In genomic region chr17:48026503-48027321, GRCh38 we compare ENCODE assay signal across 9 cellular contexts. TPM values are rescaled to one million over a fixed set of nuclear protein-coding genes. Genes with fewer than 3 reads are reported as not detected.
DNase-seq lines count a peak whose midpoint lies in the region; ATAC-seq, FAIRE-seq and TF ChIP-seq lines count a peak whose summit lies in the region.
"Had no signal": no experiment of that assay in that cellular context is flagged by ENCODE, and none has a peak within 500 bp of the region (broad histone marks: within the 10 kb centered on the region; RNA-seq: fewer than 3 reads in every experiment).

No MANE protein-coding gene starts in this region.

- H3K9me3 ChIP-seq in SK-N-SH (no peaks in the 10 kb centered on the region), pancreas (no peaks in the 10 kb centered on the region), upper lobe of right lung (no peaks in the 10 kb centered on the region)

- no peak for TF ChIP-seq EP300 in SK-N-SH (IDR thresholded peaks at IDR 0.05; ENCODE audit: borderline replicate concordance in 1 of 2, low read depth in 1 of 2, low read length in 1 of 2)

- CTCF ChIA-PET in SK-N-SH (lab: Yijun Ruan, JAX): interaction anchor here (0.6 to 31.3 kb wide), 47 partner anchors 8 to 852 kb away, joined by 3 to 1200 read pairs (median 5); partner anchors contain the start of genes CBX1, COPZ2, NFE2L1 and SCRN2

- peaks cover 43% of the 10 kb centered on the region for H3F3A ChIP-seq in SK-N-SH (replicated peaks; ENCODE audit: insufficient read depth)

- H3K27ac Mint-ChIP-seq in glutamatergic neuron (ENCODE audit: unreplicated experiment): no peak overlapping the region
- H3K27ac Mint-ChIP-seq: stimulated activated naive CD8-positive, alpha-beta T cell treated with anti-CD3 and anti-CD28 coated beads, Interleukin-15, Interleukin-2, amounts not matched to agents 100 ng/mL and 50 ng/mL, for 24 hours had no signal

- WGBS in SK-N-SH (ENCODE audit: low lambda C conversion rate): 33% methylated on average over 14 of the region's 18 CpGs
- 20 to 22% methylated on average over 17 to 18 of the region's 18 CpGs for WGBS in pancreas, 2 donors

- peak; percentile 22 to 59 (median 48) for ATAC-seq in pancreas
- ATAC-seq in upper lobe of right lung: peak; percentile 60

- no peak for FAIRE-seq in pancreas (lab: Jason Lieb, UNC)

- no peaks in the 10 kb centered on the region for H3K79me2 ChIP-seq in SK-N-SH (ENCODE audit: insufficient read depth)

- peak overlapping the region; percentile 76; the same call in 1 of the 2 replicates for H3K27ac ChIP-seq in 22Rv1
- peak overlapping the region in 1 of 2 experiments; percentile 24; a peak in 2 of 4 replicates for H3K27ac ChIP-seq in SK-N-SH (ENCODE audit: low read depth in 2 of 2, low read length in 1 of 2)
- no peak overlapping the region for H3K27ac ChIP-seq in pancreas
- no peak overlapping the region for H3K27ac ChIP-seq in upper lobe of right lung

- peaks cover 14% of the 10 kb centered on the region for H3K27me3 Mint-ChIP-seq in glutamatergic neuron (ENCODE audit: unreplicated experiment)

- H3K9me2 ChIP-seq in SK-N-SH: no peaks in the 10 kb centered on the region

- peaks cover 25 to 33% of the 10 kb centered on the region in 2 experiments; a peak in 3 of 4 replicates for H3K4me1 ChIP-seq in SK-N-SH (ENCODE audit: control insufficient read depth in 1 of 2, insufficient read depth in 2 of 2, low read depth in 1 of 2, low read length in 1 of 2)
- peaks cover 24 to 30% (median 28%) of the 10 kb centered on the region in 3 donors for H3K4me1 ChIP-seq in pancreas
- peaks cover 36% of the 10 kb centered on the region for H3K4me1 ChIP-seq in upper lobe of right lung

- peak overlapping the region; percentile 34; the same call in 1 of the 2 replicates for H3K9ac ChIP-seq in SK-N-SH

- H3K4me3 ChIP-seq in SK-N-SH (ENCODE audit: low read depth in 2 of 2, low read length in 1 of 2): peak overlapping the region in 1 of 2 experiments; percentile 10; a peak in 1 of 4 replicates
- no peak overlapping the region for H3K4me3 ChIP-seq in pancreas
- no peak overlapping the region for H3K4me3 ChIP-seq in upper lobe of right lung

- peak; percentile 93 for TF ChIP-seq CTCF in 22Rv1 (IDR thresholded peaks at IDR 0.05)
- TF ChIP-seq CTCF in GM13977 (IDR thresholded peaks at IDR 0.05; ENCODE audit: extremely low read depth, insufficient read depth, missing control alignments): peak; percentile 90
- peak; percentile 100 for TF ChIP-seq CTCF in SK-N-SH (IDR thresholded peaks at IDR 0.05)
- peak; percentile 76 for TF ChIP-seq CTCF in glutamatergic neuron (IDR thresholded peaks at IDR 0.05; ENCODE audit: partially characterized antibody, unreplicated experiment)
- TF ChIP-seq CTCF in pancreas (IDR thresholded peaks at IDR 0.05): peak; percentile 58 to 75 (median 68)
- peak; percentile 84 for TF ChIP-seq CTCF in upper lobe of right lung (IDR thresholded peaks at IDR 0.05)

- peak overlapping the region; percentile 15 for H3K4me3 Mint-ChIP-seq in glutamatergic neuron (ENCODE audit: unreplicated experiment)

- peak overlapping the region; percentile 100; the same call in 1 of the 2 replicates for H3K4me2 ChIP-seq in SK-N-SH

- H3K36me3 ChIP-seq in SK-N-SH (replicated peaks in 1 of 2; ENCODE audit: control insufficient read depth in 1 of 2, insufficient read depth in 2 of 2, low read length in 1 of 2) (no peaks in the 10 kb centered on the region), pancreas (no peaks in the 10 kb centered on the region), upper lobe of right lung (no peaks in the 10 kb centered on the region)

- peak; percentile 86 for DNase-seq in GM13977 (ENCODE audit: low spot score)
- DNase-seq in NCI-H1092 (lab: John Stamatoyannopoulos, UW): peak; percentile 80
- peak; percentile 91 for DNase-seq in SK-N-SH
- peak; percentile 76 for DNase-seq in activated naive CD4-positive, alpha-beta T cell treated with anti-CD3 and anti-CD28 coated beads, Interleukin-2, amount 50 U/mL, for 16 hours
- peak; percentile 91 for DNase-seq in glutamatergic neuron
- peak; percentile 68 to 92 (median 80) for DNase-seq in pancreas
- DNase-seq in upper lobe of right lung: peak; percentile 92

- H4K20me1 ChIP-seq in SK-N-SH (ENCODE audit: insufficient read depth): no peaks in the 10 kb centered on the region

- peaks cover 7% of the 10 kb centered on the region for H3K9me3 Mint-ChIP-seq in glutamatergic neuron (ENCODE audit: unreplicated experiment)
- H3K9me3 Mint-ChIP-seq: stimulated activated naive CD8-positive, alpha-beta T cell treated with anti-CD3 and anti-CD28 coated beads, Interleukin-15, Interleukin-2, amounts not matched to agents 100 ng/mL and 50 ng/mL, for 24 hours had no signal

- intact Hi-C loops in pancreas (cut with DNase I): loop anchor here in 2 of 3 donors (5.0 kb wide), 2 partner anchors 51 to 106 kb away; no protein-coding TSS in a partner anchor
- intact Hi-C loops in upper lobe of right lung (cut with DNase I): loop anchor here (5.0 kb wide), 1 partner anchor 46 kb away; no protein-coding TSS in a partner anchor

- H3K4me1 Mint-ChIP-seq in glutamatergic neuron (ENCODE audit: low read depth, unreplicated experiment): peaks cover 5% of the 10 kb centered on the region

- H3K27me3 ChIP-seq in SK-N-SH (ENCODE audit: insufficient read depth): no peaks in the 10 kb centered on the region
- H3K27me3 ChIP-seq in pancreas: no peaks in the 10 kb centered on the region
- no peaks in the 10 kb centered on the region for H3K27me3 ChIP-seq in upper lobe of right lung

- peak; percentile 96 for TF ChIP-seq RAD21 in SK-N-SH (IDR thresholded peaks at IDR 0.05; ENCODE audit: low read length)

- peak overlapping the region; percentile 73; the same call in 1 of the 2 replicates for H2AFZ ChIP-seq in SK-N-SH (ENCODE audit: low read depth)

- in situ Hi-C loops in GM13977 (cut with MboI; ENCODE audit: low pct_unique_long_range_greater_than_20kb, low sequenced_read_pairs, unreplicated experiment): loop anchor here (5.0 kb wide), 1 partner anchor 41 kb away; no protein-coding TSS in a partner anchor

- H3K36me3 Mint-ChIP-seq in glutamatergic neuron (ENCODE audit: unreplicated experiment): no peaks in the 10 kb centered on the region

- POLR2A ChIA-PET in SK-N-SH (lab: Yijun Ruan, JAX): interaction anchor here (0.8 to 3.0 kb wide), 14 partner anchors 10 to 104 kb away, joined by 3 to 27 read pairs (median 3); partner anchors contain the start of genes CBX1, COPZ2 and NFE2L1

TF ChIP-seq in SK-N-SH, 30 proteins besides CTCF, POLR2A, EP300 and RAD21 (continues in another document):
- TF ChIP-seq FOXJ3 (CRISPR knock-in tag; IDR thresholded peaks at IDR 0.05) (no peak), MXI1 (IDR thresholded peaks at IDR 0.05; ENCODE audit: low read depth, low read length) (peak; percentile 99), RFX5 (IDR thresholded peaks at IDR 0.05; ENCODE audit: low read length) (0 out of 2 replicates have a peak, but pooled peaks have one; percentile 33), SMC3 (IDR thresholded peaks at IDR 0.05; ENCODE audit: low read depth, low read length) (peak; percentile 98), FOSL2 (IDR thresholded peaks at IDR 0.05; ENCODE audit: borderline replicate concordance, low read depth) (no peak), SIN3A (IDR thresholded peaks at IDR 0.05; ENCODE audit: borderline replicate concordance, low read depth, low read length) (peak; percentile 93), TAF1 (IDR thresholded peaks at IDR 0.05; ENCODE audit: borderline replicate concordance, low read depth, low read length) (peak; percentile 24; the same call in 1 of the 2 replicates), GATA2 (CRISPR knock-in tag; IDR thresholded peaks at IDR 0.05) (no peak)
- TF ChIP-seq, protein P1, sequence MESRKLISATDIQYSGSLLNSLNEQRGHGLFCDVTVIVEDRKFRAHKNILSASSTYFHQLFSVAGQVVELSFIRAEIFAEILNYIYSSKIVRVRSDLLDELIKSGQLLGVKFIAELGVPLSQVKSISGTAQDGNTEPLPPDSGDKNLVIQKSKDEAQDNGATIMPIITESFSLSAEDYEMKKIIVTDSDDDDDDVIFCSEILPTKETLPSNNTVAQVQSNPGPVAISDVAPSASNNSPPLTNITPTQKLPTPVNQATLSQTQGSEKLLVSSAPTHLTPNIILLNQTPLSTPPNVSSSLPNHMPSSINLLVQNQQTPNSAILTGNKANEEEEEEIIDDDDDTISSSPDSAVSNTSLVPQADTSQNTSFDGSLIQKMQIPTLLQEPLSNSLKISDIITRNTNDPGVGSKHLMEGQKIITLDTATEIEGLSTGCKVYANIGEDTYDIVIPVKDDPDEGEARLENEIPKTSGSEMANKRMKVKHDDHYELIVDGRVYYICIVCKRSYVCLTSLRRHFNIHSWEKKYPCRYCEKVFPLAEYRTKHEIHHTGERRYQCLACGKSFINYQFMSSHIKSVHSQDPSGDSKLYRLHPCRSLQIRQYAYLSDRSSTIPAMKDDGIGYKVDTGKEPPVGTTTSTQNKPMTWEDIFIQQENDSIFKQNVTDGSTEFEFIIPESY (IDR thresholded peaks at IDR 0.05; ENCODE audit: borderline replicate concordance, low read depth): no peak

RNA-seq across cellular contexts. Expression of gene COPZ2, which starts 10.9 kb away (rescaled TPM):
- 31.2 and 36.9 TPM in 2 replicates for polyA plus RNA-seq in SK-N-SH (2012; rRNA removed)
- polyA plus RNA-seq in SK-N-SH (2012; cell fraction: cytosol; rRNA removed): 35.6 and 43.6 TPM in 2 replicates
- 29.6 and 30.5 TPM in 2 replicates for polyA plus RNA-seq in SK-N-SH (2012; cell fraction: nucleus; rRNA removed)
- total RNA-seq in glutamatergic neuron (ENCODE audit: unreplicated experiment): not detected
- 10 to 100 TPM in 2 of 6 donors, 1 to 10 TPM in 4; 6.3 to 10.8 (median 8.6) TPM for total RNA-seq in pancreas
- polyA plus RNA-seq in pancreas: 1 to 10 TPM; 9.7 to 9.8 TPM
- total RNA-seq in upper lobe of right lung: 24.5 TPM

RNA-seq across cellular contexts. Expression of gene NFE2L1, which starts 21.4 kb away (rescaled TPM):
- 159 and 174 TPM in 2 replicates for polyA plus RNA-seq in SK-N-SH (2012; rRNA removed)
- 128 and 192 TPM in 2 replicates for polyA plus RNA-seq in SK-N-SH (2012; cell fraction: cytosol; rRNA removed)
- polyA plus RNA-seq in SK-N-SH (2012; cell fraction: nucleus; rRNA removed): 135 and 166 TPM in 2 replicates
- 190 TPM for total RNA-seq in glutamatergic neuron (ENCODE audit: unreplicated experiment)
- total RNA-seq in pancreas: 10 to 100 TPM; 27.4 to 74.0 (median 44.5) TPM
- polyA plus RNA-seq in pancreas: 10 to 100 TPM; 40.9 to 47.2 TPM
- total RNA-seq in upper lobe of right lung: 201 TPM

RNA-seq across cellular contexts. Expression of gene CDK5RAP3, which starts 55.8 kb away (rescaled TPM):
- polyA plus RNA-seq in SK-N-SH (2012; rRNA removed) (208 and 288 TPM in 2 replicates), pancreas (1,000 to 10,000 TPM; 1,052 to 1,312 TPM)
- polyA plus RNA-seq in SK-N-SH (2012; cell fraction: cytosol; rRNA removed): 77.8 and 94.7 TPM in 2 replicates
- polyA plus RNA-seq in SK-N-SH (2012; cell fraction: nucleus; rRNA removed): 1,862 and 2,736 TPM in 2 replicates
- total RNA-seq in glutamatergic neuron (ENCODE audit: unreplicated experiment) (196 TPM), pancreas (100 to 1,000 TPM; 134 to 234 (median 165) TPM), upper lobe of right lung (140 TPM)
